Comparison of ENCODE assay signal across 24 cellular contexts in genomic region chr9:136505406-136506403, GRCh38. TPM values are rescaled to one million over a fixed set of nuclear protein-coding genes. Genes with fewer than 3 reads are reported as not detected.
DNase-seq lines count a peak whose midpoint lies in the region; ATAC-seq, FAIRE-seq and TF ChIP-seq lines count a peak whose summit lies in the region.
"Had no signal": no experiment of that assay in that cellular context is flagged by ENCODE, and none has a peak within 500 bp of the region (broad histone marks: within the 10 kb centered on the region; RNA-seq: fewer than 3 reads in every experiment).

No MANE protein-coding gene starts in this region.

- ATAC-seq in activated CD8-positive, alpha-beta memory T cell treated with anti-CD3 and anti-CD28 coated beads, Interleukin-2, amount 10 ng/mL, durations not matched to agents 7 days and 5 days = peak; percentile 26
- no peak for ATAC-seq in K562
- no peak for ATAC-seq in HG02588 (IDR thresholded peaks at IDR 0.05; ENCODE audit: unreplicated experiment)
- ATAC-seq: GM12878, HCT116, HepG2 had no signal

- TF ChIP-seq CTCF in HEK293 (tag by site-specific recombination; IDR thresholded peaks at IDR 0.05) = no peak
- no peak for TF ChIP-seq CTCF in K562 (IDR thresholded peaks at IDR 0.05 in 2 of 3, conservative IDR thresholded peaks at IDR 0.05 in 1 of 3; ENCODE audit: insufficient read depth in 2 of 3, low read depth in 1 of 3, low read length in 3 of 3)

- H3K9me1 ChIP-seq in K562 (ENCODE audit: control insufficient read depth, insufficient read depth, low read length) = no peaks in the 10 kb centered on the region

- peaks cover 27% of the 10 kb centered on the region for H3K79me1 ChIP-seq in neuronal stem cell (ENCODE audit: low read depth, low read length)

- H3K4me1 ChIP-seq in HEK293 (ENCODE audit: control insufficient read depth, insufficient read depth, low read length) = no peaks in the 10 kb centered on the region
- peaks cover 0 to 27% of the 10 kb centered on the region in 2 experiments; a peak in 1 of 5 replicates for H3K4me1 ChIP-seq in K562 (replicated peaks in 1 of 2; ENCODE audit: control insufficient read depth in 2 of 2, insufficient read depth in 2 of 2, low read length in 2 of 2)
- no peaks in the 10 kb centered on the region for H3K4me1 ChIP-seq in neuronal stem cell (ENCODE audit: control insufficient read depth in 2 of 2, insufficient read depth in 1 of 2, low read depth in 1 of 2, low read length in 2 of 2)
- H3K4me1 ChIP-seq: BE2C had no signal

- no peak for TF ChIP-seq POLR2A in K562 (conservative IDR thresholded peaks at IDR 0.05)

- TF ChIP-seq RAD21 in K562 (CRISPR knock-in tag; conservative IDR thresholded peaks at IDR 0.05 in 1 of 2, IDR thresholded peaks at IDR 0.05 in 1 of 2) = no peak

- H3K9ac ChIP-seq in K562 (ENCODE audit: insufficient read depth in 1 of 2, low read depth in 2 of 2, low read length in 2 of 2) (no peak overlapping the region), neuronal stem cell (ENCODE audit: low read depth, low read length, poor library complexity) (peak overlapping the region; percentile 21)
- H3K9ac ChIP-seq: GM23248 had no signal

- H3K4me3 Mint-ChIP-seq in activated CD8-positive, alpha-beta memory T cell treated with anti-CD3 and anti-CD28 coated beads, Interleukin-2, amount 10 ng/mL, durations not matched to agents 7 days and 5 days = no peak overlapping the region
- H3K4me3 Mint-ChIP-seq: CD4-positive, CD25-positive, alpha-beta regulatory T cell; CD8-positive, alpha-beta memory T cell; IgD-negative memory B cell had no signal

- H3K27ac ChIP-seq in HEK293 (ENCODE audit: extremely low read depth, low read depth, low read length) = no peak overlapping the region
- no peak overlapping the region for H3K27ac ChIP-seq in K562 (ENCODE audit: extremely low read depth, low read depth, low read length)
- no peak overlapping the region for H3K27ac ChIP-seq in neuronal stem cell (replicated peaks; ENCODE audit: low read length)
- H3K27ac ChIP-seq: GM23248 had no signal

- intact Hi-C loops in K562 (cut with micrococcal nuclease) = no loop called here

- H3K36me3 Mint-ChIP-seq in activated CD8-positive, alpha-beta memory T cell treated with anti-CD3 and anti-CD28 coated beads, Interleukin-2, amount 10 ng/mL, durations not matched to agents 7 days and 5 days = peaks cover 7% of the 10 kb centered on the region
- H3K36me3 Mint-ChIP-seq: IgD-negative memory B cell had no signal

- peak overlapping the region; percentile 37 for H2AK5ac ChIP-seq in neuronal stem cell (ENCODE audit: low read depth, low read length)

- H3K27ac Mint-ChIP-seq in activated CD8-positive, alpha-beta memory T cell treated with anti-CD3 and anti-CD28 coated beads, Interleukin-2, amount 10 ng/mL, durations not matched to agents 7 days and 5 days = no peak overlapping the region
- H3K27ac Mint-ChIP-seq: CD4-positive, CD25-positive, alpha-beta regulatory T cell; IgD-negative memory B cell had no signal

- H2BK12ac ChIP-seq in neuronal stem cell (ENCODE audit: low read length) = no peak overlapping the region

- H3K4me3 ChIP-seq in HEK293 (ENCODE audit: low read depth, low read length) (no peak overlapping the region), K562 (no peak overlapping the region), neuronal stem cell (ENCODE audit: low read length in 2 of 2) (no peak overlapping the region)
- H3K4me3 ChIP-seq: GM12878, GM23248 had no signal

- H3K23ac ChIP-seq in neuronal stem cell (ENCODE audit: low read depth, low read length, poor library complexity) = no peak overlapping the region

- TF ChIP-seq EP300 in K562 (IDR thresholded peaks at IDR 0.05; ENCODE audit: low read length) = no peak

- H3K27me3 Mint-ChIP-seq in activated CD8-positive, alpha-beta memory T cell treated with anti-CD3 and anti-CD28 coated beads, Interleukin-2, amount 10 ng/mL, durations not matched to agents 7 days and 5 days = no peaks in the 10 kb centered on the region
- H3K27me3 Mint-ChIP-seq: CD4-positive, CD25-positive, alpha-beta regulatory T cell; CD8-positive, alpha-beta memory T cell; IgD-negative memory B cell had no signal

- peak; percentile 53 for DNase-seq in activated CD8-positive, alpha-beta memory T cell treated with anti-CD3 and anti-CD28 coated beads, Interleukin-2, amount 10 ng/mL, durations not matched to agents 7 days and 5 days
- no peak for DNase-seq in activated CD8-positive, alpha-beta memory T cell treated with anti-CD3 and anti-CD28 coated beads, Interleukin-2, amount 50 U/mL, for 48 hours
- DNase-seq in K562 (ENCODE audit: extremely low read depth in 1 of 4, low spot score in 3 of 4) (no peak), neuronal stem cell (ENCODE audit: low spot score) (no peak), AG08395 (ENCODE audit: low spot score) (no peak)
- DNase-seq: 8988T; BE2C; C1 segment of cervical spinal cord; CD4-positive, CD25-positive, alpha-beta regulatory T cell; CD8-positive, alpha-beta memory T cell; COR-L47; DMS 273 treated with DMSO at 0.1 percent for 48 hours; DMS53; DND-41; EL; GM23248 had no signal

- in situ Hi-C loops in K562 (cut with MboI) = no loop called here

- H2BK120ac ChIP-seq in neuronal stem cell (ENCODE audit: low read depth, low read length) = no peak overlapping the region

- no peaks in the 10 kb centered on the region for H3K9me3 Mint-ChIP-seq in activated CD8-positive, alpha-beta memory T cell treated with anti-CD3 and anti-CD28 coated beads, Interleukin-2, amount 10 ng/mL, durations not matched to agents 7 days and 5 days (ENCODE audit: low read depth)
- H3K9me3 Mint-ChIP-seq: CD4-positive, CD25-positive, alpha-beta regulatory T cell; CD8-positive, alpha-beta memory T cell; IgD-negative memory B cell had no signal

- no peak overlapping the region for H3K18ac ChIP-seq in neuronal stem cell (ENCODE audit: low read length)

- H2BK5ac ChIP-seq in neuronal stem cell (ENCODE audit: low read length) = peak overlapping the region; percentile 82

- H2BK15ac ChIP-seq in neuronal stem cell (ENCODE audit: low read length) = no peak overlapping the region

- BruUV-seq in K562 (replicated peaks; lab: Mats Ljungman, UMichigan) = no TSS peak

- CTCF ChIA-PET in activated CD8-positive, alpha-beta memory T cell treated with anti-CD3 and anti-CD28 coated beads, Interleukin-2, amount 10 ng/mL, durations not matched to agents 7 days and 5 days (lab: Charles Lee) = no interaction called here
- CTCF ChIA-PET in HEK293 (lab: Yijun Ruan, JAX) = interaction anchor here (0.6 to 0.7 kb wide), 2 partner anchors 21 to 180 kb away, joined by 3 read pairs; no protein-coding TSS in a partner anchor
- CTCF ChIA-PET in K562 (lab: Yijun Ruan, JAX; ENCODE audit: low intra/inter-chr PET ratio) = no interaction called here

- H3K4me1 Mint-ChIP-seq in activated CD8-positive, alpha-beta memory T cell treated with anti-CD3 and anti-CD28 coated beads, Interleukin-2, amount 10 ng/mL, durations not matched to agents 7 days and 5 days = peaks cover 9% of the 10 kb centered on the region
- H3K4me1 Mint-ChIP-seq: CD4-positive, CD25-positive, alpha-beta regulatory T cell; CD8-positive, alpha-beta memory T cell; IgD-negative memory B cell had no signal

- no peak overlapping the region for H4K91ac ChIP-seq in neuronal stem cell (ENCODE audit: low read depth, low read length, poor library complexity)

- POLR2A ChIA-PET in HEK293 (lab: Yijun Ruan, JAX) (no interaction called here), K562 (lab: Yijun Ruan, JAX) (no interaction called here)

- WGBS in K562 (ENCODE audit: insufficient coverage, low coverage, missing lambda C conversion rate) = 92% methylated on average over 25 of the region's 51 CpGs
- no CpG with 5 or more reads among the region's 51 CpGs for WGBS in neuronal stem cell (ENCODE audit: extremely low coverage in 2 of 2, insufficient read length in 2 of 2, insufficient replicate concordance in 1 of 2), 2 donors

- H3K79me2 ChIP-seq in K562 (ENCODE audit: control insufficient read depth, insufficient read depth, low read length) = no peaks in the 10 kb centered on the region

- no peak overlapping the region for H2AFZ ChIP-seq in K562 (ENCODE audit: low read depth, low read length)
- H2AFZ ChIP-seq in neuronal stem cell (ENCODE audit: low read length) = no peak overlapping the region
- H2AFZ ChIP-seq: GM23248 had no signal

- H3K4ac ChIP-seq in neuronal stem cell (ENCODE audit: low read length) = no peak overlapping the region

- peak overlapping the region; percentile 21 for H3K14ac ChIP-seq in neuronal stem cell (ENCODE audit: low read length)

- H3K9me3 ChIP-seq in HEK293 (ENCODE audit: control insufficient read depth, insufficient read depth, low read depth, low read length) (no peaks in the 10 kb centered on the region), K562 (replicated peaks; ENCODE audit: control insufficient read depth, insufficient read depth, low read depth, low read length) (no peaks in the 10 kb centered on the region), neuronal stem cell (replicated peaks in 1 of 2; ENCODE audit: control insufficient read depth in 2 of 2, insufficient read depth in 1 of 2, low read depth in 1 of 2, low read length in 2 of 2) (no peaks in the 10 kb centered on the region)
- H3K9me3 ChIP-seq: BE2C had no signal

- no peak overlapping the region for H4K8ac ChIP-seq in neuronal stem cell (ENCODE audit: low read depth, low read length)

- peaks cover 0 to 72% of the 10 kb centered on the region in 2 experiments; a peak in 1 of 3 replicates for H3K36me3 ChIP-seq in HEK293 (ENCODE audit: control insufficient read depth in 2 of 2, insufficient read depth in 1 of 2, low read length in 2 of 2)
- peaks cover 85% of the 10 kb centered on the region; the same call in 2 of the 3 replicates for H3K36me3 ChIP-seq in K562 (ENCODE audit: control insufficient read depth, insufficient read depth, low read length)
- H3K36me3 ChIP-seq in neuronal stem cell (replicated peaks in 1 of 2; ENCODE audit: control insufficient read depth in 2 of 2, insufficient read depth in 2 of 2, low read length in 2 of 2) = peaks cover 84 to 96% of the 10 kb centered on the region in 2 donors
- H3K36me3 ChIP-seq: BE2C had no signal

- H3K4me2 ChIP-seq in K562 (ENCODE audit: insufficient read depth, low read length) (no peak overlapping the region), neuronal stem cell (ENCODE audit: insufficient read depth, low read length, poor library complexity, severe bottlenecking) (no peak overlapping the region)

- H3K27me3 ChIP-seq in K562 (ENCODE audit: control insufficient read depth in 2 of 2, insufficient read depth in 2 of 2, low read length in 2 of 2) (no peaks in the 10 kb centered on the region), neuronal stem cell (ENCODE audit: control insufficient read depth in 3 of 3, insufficient read depth in 3 of 3, low read depth in 1 of 3, low read length in 3 of 3) (no peaks in the 10 kb centered on the region)

- H4K20me1 ChIP-seq in K562 (replicated peaks; ENCODE audit: control insufficient read depth, insufficient read depth, low read length) = no peaks in the 10 kb centered on the region

- no peak for FAIRE-seq in K562 (lab: Jason Lieb, UNC)
- FAIRE-seq: GM12878, GM19239, H54, HepG2 had no signal

RNA-seq across cellular contexts. Expression of gene SEC16A, which starts 22.9 kb away (rescaled TPM):
- total RNA-seq in activated CD8-positive, alpha-beta memory T cell treated with anti-CD3 and anti-CD28 coated beads, Interleukin-2, amount 10 ng/mL, durations not matched to agents 7 days and 5 days = 10 to 100 TPM; 88.0 to 96.7 TPM
- 131 and 191 TPM in 2 replicates for total RNA-seq in K562 (2011; cell fraction: chromatin; rRNA removed; ENCODE audit: low replicate concordance)
- total RNA-seq in K562 (2011; cell fraction: nucleolus; rRNA removed) = 87.9 and 99.6 TPM in 2 replicates
- total RNA-seq in K562 (2011; cell fraction: nucleoplasm; rRNA removed) = 87.4 and 93.4 TPM in 2 replicates
- total RNA-seq in K562 (2014; rRNA removed) (17.1 and 20.1 TPM in 2 replicates), K562 (2014; rRNA removed; fragmentation: Illumina TruSeq; extraction: Trizol) (9.1 and 9.3 TPM in 2 replicates), K562 (2015; rRNA removed; fragmentation: Illumina TruSeq; extraction: Trizol) (8.7 and 11.1 TPM in 2 replicates), K562 (2021) (56.1 and 62.8 TPM in 2 replicates)
- polyA plus RNA-seq in K562 (2011; rRNA removed) (14.0 and 25.1 TPM in 2 replicates), K562 (2014; fragmentation: Illumina TruSeq; extraction: Trizol) (44.6 and 47.6 TPM in 2 replicates), K562 (2014; fragmentation: Nextera tagmentation; extraction: Ambion mirVana) (10 to 100 TPM in 1 of 2 experiments, 1 to 10 TPM in 1; 8.3 to 12.0 TPM), K562 (2014; rRNA removed) (30.9 and 32.2 TPM in 2 replicates)
- polyA plus RNA-seq in K562 (2011; cell fraction: cytosol; rRNA removed) = 14.1 and 19.3 TPM in 2 replicates
- 83.4 and 92.4 TPM in 2 replicates for polyA plus RNA-seq in K562 (2011; cell fraction: nucleus; rRNA removed)
- 40.9 and 50.7 TPM in 2 replicates for polyA plus RNA-seq in K562 (2012)
- 9.3 and 13.0 TPM in 2 replicates for polyA minus RNA-seq in K562 (2011; rRNA and poly(A)+ RNA removed)
- polyA minus RNA-seq in K562 (2011; cell fraction: cytosol; rRNA and poly(A)+ RNA removed) = 32.1 and 45.6 TPM in 2 replicates
- 19.7 and 31.5 TPM in 2 replicates for polyA minus RNA-seq in K562 (2011; cell fraction: nucleus; rRNA and poly(A)+ RNA removed)
- polyA plus RNA-seq in neuronal stem cell (2013, experiment 1 of 2) = 14.7 TPM
- polyA plus RNA-seq in neuronal stem cell (2013, experiment 2 of 2) = 15.9 TPM

RNA-seq across cellular contexts. Expression of gene NOTCH1, which starts 40.1 kb away (rescaled TPM):
- total RNA-seq in activated CD8-positive, alpha-beta memory T cell treated with anti-CD3 and anti-CD28 coated beads, Interleukin-2, amount 10 ng/mL, durations not matched to agents 7 days and 5 days = 10 to 100 TPM; 67.3 to 73.5 TPM
- total RNA-seq in K562 (2011; cell fraction: chromatin; rRNA removed; ENCODE audit: low replicate concordance) = 19.9 and 65.7 TPM in 2 replicates
- 52.4 and 65.7 TPM in 2 replicates for total RNA-seq in K562 (2011; cell fraction: nucleolus; rRNA removed)
- total RNA-seq in K562 (2011; cell fraction: nucleoplasm; rRNA removed) = 25.2 and 35.0 TPM in 2 replicates
- 7.1 and 12.0 TPM in 2 replicates for total RNA-seq in K562 (2014; rRNA removed)
- total RNA-seq in K562 (2014; rRNA removed; fragmentation: Illumina TruSeq; extraction: Trizol) = 0.69 and 0.73 TPM in 2 replicates
- 2.3 and 2.8 TPM in 2 replicates for total RNA-seq in K562 (2015; rRNA removed; fragmentation: Illumina TruSeq; extraction: Trizol)
- 26.7 and 31.4 TPM in 2 replicates for total RNA-seq in K562 (2021)
- 1.2 and 2.2 TPM in 2 replicates for polyA plus RNA-seq in K562 (2011; rRNA removed)
- polyA plus RNA-seq in K562 (2011; cell fraction: cytosol; rRNA removed) = 2.9 and 4.9 TPM in 2 replicates
- polyA plus RNA-seq in K562 (2011; cell fraction: nucleus; rRNA removed) = 13.3 and 22.9 TPM in 2 replicates
- polyA plus RNA-seq in K562 (2012) = 10.2 and 14.1 TPM in 2 replicates
- 2.6 and 6.3 TPM in 2 replicates for polyA plus RNA-seq in K562 (2014; fragmentation: Illumina TruSeq; extraction: Trizol)
- polyA plus RNA-seq in K562 (2014; fragmentation: Nextera tagmentation; extraction: Ambion mirVana) = under 1 TPM; 0.03 to 0.04 TPM
- 8.2 and 8.6 TPM in 2 replicates for polyA plus RNA-seq in K562 (2014; rRNA removed)
- polyA minus RNA-seq in K562 (2011; rRNA and poly(A)+ RNA removed) = 2.0 and 2.8 TPM in 2 replicates
- polyA minus RNA-seq in K562 (2011; cell fraction: cytosol; rRNA and poly(A)+ RNA removed) = 35.0 and 45.4 TPM in 2 replicates
- polyA minus RNA-seq in K562 (2011; cell fraction: nucleus; rRNA and poly(A)+ RNA removed) = 15.9 and 18.9 TPM in 2 replicates
- polyA plus RNA-seq in neuronal stem cell (2013, experiment 1 of 2) = 32.9 TPM
- 33.2 TPM for polyA plus RNA-seq in neuronal stem cell (2013, experiment 2 of 2)
